In the genomic region with DNA sequence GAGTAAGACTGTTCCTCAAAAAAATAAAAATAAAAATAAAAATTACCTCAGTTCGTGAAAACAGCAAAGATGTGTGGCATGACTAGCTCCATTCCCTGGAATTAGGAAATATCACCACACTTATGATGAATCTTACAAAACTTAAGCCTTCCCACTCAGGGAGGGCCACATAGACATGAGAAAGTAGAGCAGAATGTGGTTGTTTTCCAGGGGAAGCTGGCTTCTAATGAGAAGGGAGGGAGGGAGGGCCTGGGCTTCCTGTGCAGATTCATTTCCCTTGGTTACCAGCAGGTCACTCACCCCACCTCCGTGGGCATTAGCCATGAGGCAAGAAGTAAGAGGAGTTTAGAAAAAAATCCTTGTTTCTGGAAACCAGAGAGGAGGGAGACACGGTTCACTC, we compare ENCODE assay signal across 10 cellular contexts.
DNase-seq lines count a peak whose midpoint lies in the region; ATAC-seq, FAIRE-seq and TF ChIP-seq lines count a peak whose summit lies in the region.
"Had no signal": no experiment of that assay in that cellular context is flagged by ENCODE, and none has a peak within 500 bp of the region (broad histone marks: within the 10 kb centered on the region; RNA-seq: fewer than 3 reads in every experiment).

No MANE protein-coding gene starts in this region.

- ATAC-seq in right cardiac atrium (peak; percentile 48 to 77), GM21786 (IDR thresholded peaks at IDR 0.05; ENCODE audit: unreplicated experiment) (no peak)

- H3K36me3 Mint-ChIP-seq in activated CD4-positive, alpha-beta memory T cell treated with anti-CD3 and anti-CD28 coated beads for 36 hours, result no peaks in the 10 kb centered on the region
- no peaks in the 10 kb centered on the region for H3K36me3 Mint-ChIP-seq in activated CD4-positive, alpha-beta memory T cell treated with anti-CD3 and anti-CD28 coated beads, Interleukin-2, amount 10 ng/mL, durations not matched to agents 7 days and 5 days (ENCODE audit: low read depth)

- DNase-seq in activated CD4-positive, alpha-beta memory T cell treated with anti-CD3 and anti-CD28 coated beads for 36 hours, result peak; percentile 30
- no peak for DNase-seq in activated CD4-positive, alpha-beta memory T cell treated with anti-CD3 and anti-CD28 coated beads, Interleukin-2, amount 10 ng/mL, durations not matched to agents 7 days and 5 days
- DNase-seq in WERI-Rb-1 (peak; percentile 48), right cardiac atrium (peak in 2 of 3 donors; percentile 37 to 64), urothelium cell line (ENCODE audit: low spot score) (peak; percentile 58), caudate nucleus (lab: John Stamatoyannopoulos, UW) (no peak), medulla oblongata (ENCODE audit: extremely low spot score) (no peak)

- H3K27ac Mint-ChIP-seq in activated CD4-positive, alpha-beta memory T cell treated with anti-CD3 and anti-CD28 coated beads for 36 hours, result no peak overlapping the region
- no peak overlapping the region for H3K27ac Mint-ChIP-seq in activated CD4-positive, alpha-beta memory T cell treated with anti-CD3 and anti-CD28 coated beads, Interleukin-2, amount 10 ng/mL, durations not matched to agents 7 days and 5 days

- FAIRE-seq in urothelium cell line (lab: Jason Lieb, UNC), result no peak

- H3K36me3 ChIP-seq in WERI-Rb-1, result no peaks in the 10 kb centered on the region
- H3K36me3 ChIP-seq: cardiac muscle cell had no signal

- TF ChIP-seq CTCF in WERI-Rb-1 (IDR thresholded peaks at IDR 0.05; ENCODE audit: low read depth, low read length), result no peak

- no peaks in the 10 kb centered on the region for H3K27me3 ChIP-seq in WERI-Rb-1 (ENCODE audit: insufficient read depth, low read depth, severe bottlenecking)
- no peaks in the 10 kb centered on the region for H3K27me3 ChIP-seq in right cardiac atrium (ENCODE audit: control insufficient read depth, insufficient read depth)
- H3K27me3 ChIP-seq: cardiac muscle cell had no signal

- H3K9me3 ChIP-seq in WERI-Rb-1 (ENCODE audit: severe bottlenecking), result no peaks in the 10 kb centered on the region
- no peaks in the 10 kb centered on the region for H3K9me3 ChIP-seq in right cardiac atrium (ENCODE audit: control insufficient read depth, low read length)

- CTCF ChIA-PET in activated CD4-positive, alpha-beta memory T cell treated with anti-CD3 and anti-CD28 coated beads for 36 hours (lab: Charles Lee), result interaction anchor here (4.3 to 12.6 kb wide), 3 partner anchors 47 to 433 kb away, joined by 24 to 175 read pairs (median 104); no protein-coding TSS in a partner anchor
- CTCF ChIA-PET in activated CD4-positive, alpha-beta memory T cell treated with anti-CD3 and anti-CD28 coated beads, Interleukin-2, amount 10 ng/mL, durations not matched to agents 7 days and 5 days (lab: Charles Lee), result interaction anchor here (1.2 to 1.3 kb wide), 3 partner anchors 48 to 433 kb away, joined by 3 to 10 read pairs (median 3); no protein-coding TSS in a partner anchor

- no peaks in the 10 kb centered on the region for H3K9me3 Mint-ChIP-seq in activated CD4-positive, alpha-beta memory T cell treated with anti-CD3 and anti-CD28 coated beads for 36 hours
- no peaks in the 10 kb centered on the region for H3K9me3 Mint-ChIP-seq in activated CD4-positive, alpha-beta memory T cell treated with anti-CD3 and anti-CD28 coated beads, Interleukin-2, amount 10 ng/mL, durations not matched to agents 7 days and 5 days

- H3K27me3 Mint-ChIP-seq in activated CD4-positive, alpha-beta memory T cell treated with anti-CD3 and anti-CD28 coated beads for 36 hours, result no peaks in the 10 kb centered on the region
- peaks cover 4% of the 10 kb centered on the region for H3K27me3 Mint-ChIP-seq in activated CD4-positive, alpha-beta memory T cell treated with anti-CD3 and anti-CD28 coated beads, Interleukin-2, amount 10 ng/mL, durations not matched to agents 7 days and 5 days

- intact Hi-C loops in activated CD4-positive, alpha-beta memory T cell treated with anti-CD3 and anti-CD28 coated beads for 36 hours (cut with micrococcal nuclease), result no loop called here
- intact Hi-C loops in right cardiac atrium (cut with DNase I), result loop anchor here in 1 of 4 donors (10.0 kb wide), 1 partner anchor 154 kb away; a partner anchor contains a TSS

- peaks cover 30% of the 10 kb centered on the region for H3K4me1 Mint-ChIP-seq in activated CD4-positive, alpha-beta memory T cell treated with anti-CD3 and anti-CD28 coated beads for 36 hours (ENCODE audit: low read depth)
- H3K4me1 Mint-ChIP-seq in activated CD4-positive, alpha-beta memory T cell treated with anti-CD3 and anti-CD28 coated beads, Interleukin-2, amount 10 ng/mL, durations not matched to agents 7 days and 5 days, result peaks cover 26% of the 10 kb centered on the region

- no peak overlapping the region for H3K4me3 Mint-ChIP-seq in activated CD4-positive, alpha-beta memory T cell treated with anti-CD3 and anti-CD28 coated beads for 36 hours
- H3K4me3 Mint-ChIP-seq in activated CD4-positive, alpha-beta memory T cell treated with anti-CD3 and anti-CD28 coated beads, Interleukin-2, amount 10 ng/mL, durations not matched to agents 7 days and 5 days, result no peak overlapping the region

- H3K27ac ChIP-seq in WERI-Rb-1 (peak overlapping the region; percentile 50), right cardiac atrium (ENCODE audit: low read length) (no peak overlapping the region), caudate nucleus (ENCODE audit: low read depth, low read length) (no peak overlapping the region)
- H3K27ac ChIP-seq: cardiac muscle cell had no signal

- H3K4me3 ChIP-seq in WERI-Rb-1 (ENCODE audit: low read depth, low read length) (no peak overlapping the region), right cardiac atrium (ENCODE audit: low read length) (no peak overlapping the region)
- H3K4me3 ChIP-seq: cardiac muscle cell, skin epidermis had no signal

- WGBS in right cardiac atrium, result 36% methylated on average over 3 of the region's 3 CpGs

- H3K4me1 ChIP-seq in right cardiac atrium (ENCODE audit: control insufficient read depth, insufficient read depth, low read length), result peaks cover 10% of the 10 kb centered on the region

- POLR2A ChIA-PET in activated CD4-positive, alpha-beta memory T cell treated with anti-CD3 and anti-CD28 coated beads for 36 hours (lab: Charles Lee), result interaction anchor here (0.6 to 1.4 kb wide), 2 partner anchors 18 to 46 kb away, joined by 3 to 5 read pairs; no protein-coding TSS in a partner anchor
- POLR2A ChIA-PET in activated CD4-positive, alpha-beta memory T cell treated with anti-CD3 and anti-CD28 coated beads, Interleukin-2, amount 10 ng/mL, durations not matched to agents 7 days and 5 days (lab: Charles Lee), result interaction anchor here (1.6 kb wide), 1 partner anchor 157 kb away, joined by 4 read pairs; no protein-coding TSS in a partner anchor

Comparison
In these comparisons a context has a peak if more than half of its experiments do, and no peak if none do; other contexts are left out.
1. DNase-seq: peak in activated CD4-positive, alpha-beta memory T cell treated with anti-CD3 and anti-CD28 coated beads for 36 hours (single experiment), WERI-Rb-1 (single experiment), right cardiac atrium (2 of 3) and urothelium cell line (single experiment); none in activated CD4-positive, alpha-beta memory T cell treated with anti-CD3 and anti-CD28 coated beads, Interleukin-2, amount 10 ng/mL, durations not matched to agents 7 days and 5 days (single experiment), caudate nucleus (0 of 61) and medulla oblongata (single experiment).